Comparison of ENCODE assay signal across 7 cellular contexts in the genomic region with DNA sequence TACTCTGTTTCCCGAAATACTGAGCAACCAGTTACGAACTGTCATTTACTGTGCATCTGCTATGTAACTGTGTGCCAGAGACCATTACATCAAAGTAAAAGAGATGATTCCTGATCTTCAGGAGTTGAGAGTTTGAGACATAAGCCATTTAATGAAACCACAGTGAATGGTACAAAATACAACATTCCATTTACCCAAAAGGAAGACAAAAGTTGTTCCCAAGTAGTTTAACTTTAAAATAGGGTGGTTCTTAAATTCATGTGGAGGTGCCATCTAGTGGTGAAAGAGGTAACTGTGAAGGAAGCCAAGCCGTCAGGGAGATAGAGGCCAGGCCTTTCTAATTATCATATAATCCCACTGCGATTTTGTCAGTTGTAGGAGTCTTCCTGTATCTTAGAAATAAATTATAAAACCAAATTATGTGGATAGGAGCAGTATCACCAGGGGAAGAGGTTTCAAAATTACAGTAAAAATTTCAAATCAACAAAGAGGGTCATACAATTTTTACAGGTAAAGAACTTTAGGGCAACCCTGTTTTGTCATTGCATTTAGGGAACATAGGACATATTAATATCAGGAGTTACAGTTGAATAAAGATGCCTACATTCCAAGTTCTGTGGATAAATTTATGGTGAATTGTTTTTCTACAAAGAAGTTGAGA.
A peak's percentile ranks its signal among the peaks of the same experiment; 100 is the strongest.
DNase-seq lines count a peak whose midpoint lies in the region; ATAC-seq and TF ChIP-seq lines count a peak whose summit lies in the region.

No MANE protein-coding gene starts in this region.

- peaks cover 17% of the 10 kb centered on the region; the same call in 1 of the 2 replicates for H3F3A ChIP-seq in PC-9 (ENCODE audit: insufficient read depth, low read depth)

- TF ChIP-seq CTCF in DND-41 (IDR thresholded peaks at IDR 0.05; ENCODE audit: borderline replicate concordance, extremely low read depth, low read length, poor library complexity, severe bottlenecking): peak; percentile 93
- peak; percentile 98 for TF ChIP-seq CTCF in PC-9 (conservative IDR thresholded peaks at IDR 0.05)
- peak; percentile 81 for TF ChIP-seq CTCF in choroid plexus epithelial cell (conservative IDR thresholded peaks at IDR 0.05; ENCODE audit: low read depth, low read length)
- peak; percentile 81 to 88 (median 86) for TF ChIP-seq CTCF in right lobe of liver (IDR thresholded peaks at IDR 0.05)

- H3K79me2 ChIP-seq in DND-41 (ENCODE audit: insufficient read depth, low read length): no peaks in the 10 kb centered on the region
- no peaks in the 10 kb centered on the region for H3K79me2 ChIP-seq in PC-9 (ENCODE audit: low read depth)

- POLR2A ChIA-PET in PC-9 (lab: Charles Lee; ENCODE audit: unreplicated experiment): no interaction called here

- intact Hi-C loops in PC-9 (cut with micrococcal nuclease; ENCODE audit: unreplicated experiment) (loop anchor here (1.0 to 10.0 kb wide), 8 partner anchors 44 to 372 kb away; no protein-coding TSS in a partner anchor), right lobe of liver (cut with DNase I) (loop anchor here in 1 of 2 donors (10.0 kb wide), 1 partner anchor 350 kb away; no protein-coding TSS in a partner anchor)

- H3K36me3 ChIP-seq in DND-41 (ENCODE audit: insufficient read depth, low read length): no peaks in the 10 kb centered on the region
- H3K36me3 ChIP-seq in PC-9 (ENCODE audit: low read depth): peaks cover 44% of the 10 kb centered on the region
- H3K36me3 ChIP-seq in right lobe of liver: peaks cover 6 to 55% (median 22%) of the 10 kb centered on the region in 4 donors

- H3K4me2 ChIP-seq in DND-41 (ENCODE audit: insufficient read depth, low read length) (no peak overlapping the region), PC-9 (no peak overlapping the region)

- no peaks in the 10 kb centered on the region for H3K27me3 ChIP-seq in DND-41 (ENCODE audit: insufficient read depth, low read length, poor library complexity)
- H3K27me3 ChIP-seq in PC-9 (ENCODE audit: insufficient read depth, low read depth): no peaks in the 10 kb centered on the region
- no peaks in the 10 kb centered on the region for H3K27me3 ChIP-seq in right lobe of liver

- H2AFZ ChIP-seq in DND-41 (ENCODE audit: low read depth, low read length) (no peak overlapping the region), PC-9 (no peak overlapping the region)

- H3K4me3 ChIP-seq in DND-41 (ENCODE audit: low read depth in 1 of 2, low read length in 2 of 2): no peak overlapping the region
- H3K4me3 ChIP-seq in PC-9: no peak overlapping the region
- H3K4me3 ChIP-seq in choroid plexus epithelial cell (ENCODE audit: low read depth, low read length): no peak overlapping the region
- no peak overlapping the region for H3K4me3 ChIP-seq in right lobe of liver

- H3K27ac ChIP-seq in DND-41 (ENCODE audit: low read length) (no peak overlapping the region), PC-9 (no peak overlapping the region), right lobe of liver (peak overlapping the region in 2 of 3 donors; percentile 18 to 24)

- no TSS peak for BruUV-seq in PC-9 (replicated peaks; lab: Mats Ljungman, UMichigan)

- CTCF ChIA-PET in PC-9 (lab: Charles Lee): no interaction called here

- peak; percentile 76 for ATAC-seq in DND-41 (ENCODE audit: insufficient read depth, low read depth)
- peak; percentile 54 to 72 (median 60) for ATAC-seq in right lobe of liver
- no peak for ATAC-seq in GM18517 (IDR thresholded peaks at IDR 0.05; ENCODE audit: unreplicated experiment)

- DNase-seq in DND-41 (peak; percentile 60), HT1080 (ENCODE audit: low read depth) (peak; percentile 62), PC-9 (peak; percentile 35 to 49), choroid plexus epithelial cell (ENCODE audit: low read depth) (peak; percentile 82), right lobe of liver (no peak), GOT3 (lab: John Stamatoyannopoulos, UW) (no peak)

- WGBS in right lobe of liver (ENCODE audit: insufficient coverage, low coverage, low lambda C conversion rate, missing lambda C conversion rate): 42% methylated on average over 4 of the region's 4 CpGs

- peaks cover 11% of the 10 kb centered on the region for H3K4me1 ChIP-seq in DND-41 (ENCODE audit: insufficient read depth, low read length)
- H3K4me1 ChIP-seq in PC-9 (replicated peaks; ENCODE audit: insufficient read depth): 0 out of 2 replicates have a peak, but pooled peaks cover 12% of the 10 kb centered on the region
- peaks cover 0 to 24% (median 12%) of the 10 kb centered on the region in 4 donors for H3K4me1 ChIP-seq in right lobe of liver

- H3K9me3 ChIP-seq in DND-41 (ENCODE audit: insufficient read depth, low read length, severe bottlenecking): no peaks in the 10 kb centered on the region
- H3K9me3 ChIP-seq in PC-9 (ENCODE audit: insufficient read depth, low read depth): no peaks in the 10 kb centered on the region
- H3K9me3 ChIP-seq in right lobe of liver: no peaks in the 10 kb centered on the region

- H4K20me1 ChIP-seq in DND-41 (ENCODE audit: insufficient read depth, low read length): no peaks in the 10 kb centered on the region
- H4K20me1 ChIP-seq in PC-9 (ENCODE audit: insufficient read depth): no peaks in the 10 kb centered on the region; the same call in 1 of the 2 replicates

- no peak overlapping the region for H3K9ac ChIP-seq in DND-41 (ENCODE audit: low read depth, low read length)

- H3K9me2 ChIP-seq in PC-9 (ENCODE audit: insufficient read depth): no peaks in the 10 kb centered on the region

- TF ChIP-seq POLR2A in right lobe of liver (IDR thresholded peaks at IDR 0.05): no peak

Comparison
In these comparisons a context has a peak if more than half of its experiments do, and no peak if none do; other contexts are left out.
1. DNase-seq: peak in DND-41 (single experiment), HT1080 (single experiment), PC-9 (2 of 2) and choroid plexus epithelial cell (single experiment); none in right lobe of liver (0 of 3) and GOT3 (single experiment).
2. H3K27ac ChIP-seq: peak in right lobe of liver (2 of 3); none in DND-41 (single experiment) and PC-9 (single experiment).
3. Peak in every context shown above with its lines, with median percentiles within 50 percentile points of each other: CTCF ChIP-seq.